In genomic region chr15:51991141-51991540, GRCh38 we compare ENCODE assay signal across 20 cellular contexts.
"Had no signal": no experiment of that assay in that cellular context is flagged by ENCODE, and none has a peak within 500 bp of the region (broad histone marks: within the 10 kb centered on the region; RNA-seq: fewer than 3 reads in every experiment).

No MANE protein-coding gene starts in this region.

- H3K27ac ChIP-seq: SJCRH30 had no signal

- ATAC-seq: HepG2, SK-N-SH treated with all-trans-retinoic acid at 6 μM for 48 hours had no signal

- DNase-seq: IMR-90, Karpas-422, KG1, MM.1S, NCI-H1092 treated with DMSO at 0.1 percent for 48 hours, NCI-H1436, NCI-H187, NCI-H2081, NCI-H2107, NCI-H345, NCI-H446 treated with DMSO at 0.1 percent for 48 hours, NCI-H510A treated with DMSO at 0.1 percent for 48 hours, NCI-H526, NCI-H82, Right ventricle myocardium superior, RPMI8226, SJCRH30, T-helper 1 cell had no signal
